10 cellular contexts compared by ENCODE assay signal in genomic region chr9:69745716-69746538, GRCh38. TPM values are rescaled to one million over a fixed set of nuclear protein-coding genes. Genes with fewer than 3 reads are reported as not detected.
DNase-seq lines count a peak whose midpoint lies in the region; ATAC-seq and TF ChIP-seq lines count a peak whose summit lies in the region.
"Had no signal": no experiment of that assay in that cellular context is flagged by ENCODE, and none has a peak within 500 bp of the region (broad histone marks: within the 10 kb centered on the region; RNA-seq: fewer than 3 reads in every experiment).

No MANE protein-coding gene starts in this region.

- H3K36me3 ChIP-seq in ectodermal cell (ENCODE audit: control insufficient read depth, insufficient read depth, low read length), result peaks cover 11% of the 10 kb centered on the region

- peak overlapping the region; percentile 4 for H3K27ac Mint-ChIP-seq in nephron progenitor cell
- H3K27ac Mint-ChIP-seq: CD8-positive, alpha-beta T cell had no signal

- H3K4me1 Mint-ChIP-seq in nephron progenitor cell, result no peaks in the 10 kb centered on the region

- no peak for ATAC-seq in GM18858 (IDR thresholded peaks at IDR 0.05; ENCODE audit: unreplicated experiment)
- ATAC-seq in GM18519 (IDR thresholded peaks at IDR 0.05; ENCODE audit: low FRiP score, unreplicated experiment), result no peak
- ATAC-seq in GM21360 (IDR thresholded peaks at IDR 0.05; ENCODE audit: unreplicated experiment), result no peak
- ATAC-seq: CD8-positive, alpha-beta T cell had no signal

- H3K36me3 Mint-ChIP-seq in nephron progenitor cell (ENCODE audit: low read depth), result peaks cover 30% of the 10 kb centered on the region

- H3K9me3 Mint-ChIP-seq in nephron progenitor cell, result no peaks in the 10 kb centered on the region
- H3K9me3 Mint-ChIP-seq: CD8-positive, alpha-beta T cell had no signal

- 73 to 76% methylated on average over 5 of the region's 5 CpGs for WGBS in ectodermal cell, 2 experiments

- H3K9me3 ChIP-seq in ectodermal cell (ENCODE audit: control insufficient read depth, low read length), result no peaks in the 10 kb centered on the region
- H3K9me3 ChIP-seq: heart left ventricle had no signal

- H3K4me3 ChIP-seq in LNCaP clone FGC (ENCODE audit: low read depth, low read length) (no peak overlapping the region), ectodermal cell (ENCODE audit: insufficient read depth, low read depth, low read length) (no peak overlapping the region)
- H3K4me3 ChIP-seq: heart left ventricle had no signal

- H3K27ac ChIP-seq in ectodermal cell (ENCODE audit: insufficient read depth, low read depth, low read length, poor library complexity, severe bottlenecking), result peak overlapping the region; percentile 4

- no peaks in the 10 kb centered on the region for H3K4me1 ChIP-seq in ectodermal cell (ENCODE audit: control insufficient read depth, insufficient read depth, low read length)

- no peaks in the 10 kb centered on the region for H3K27me3 ChIP-seq in ectodermal cell (ENCODE audit: control insufficient read depth, insufficient read depth, low read length, poor library complexity, severe bottlenecking)
- H3K27me3 ChIP-seq: heart left ventricle had no signal

- H3K4me3 Mint-ChIP-seq in nephron progenitor cell, result no peak overlapping the region
- H3K4me3 Mint-ChIP-seq: CD8-positive, alpha-beta T cell had no signal

- no peaks in the 10 kb centered on the region for H3K27me3 Mint-ChIP-seq in nephron progenitor cell (ENCODE audit: low read depth, poor library complexity)

- DNase-seq in NCI-H82 (lab: John Stamatoyannopoulos, UW) (peak; percentile 27), NCI-H82 treated with DMSO at 0.1 percent for 48 hours (lab: John Stamatoyannopoulos, UW; ENCODE audit: unreplicated experiment) (no peak), LNCaP clone FGC (ENCODE audit: low read depth) (no peak), nephron progenitor cell (no peak)
- DNase-seq: CD8-positive, alpha-beta T cell; heart left ventricle had no signal

- TF ChIP-seq CTCF in LNCaP clone FGC (IDR thresholded peaks at IDR 0.05; ENCODE audit: control insufficient read depth, extremely low read depth, insufficient read depth) (0 out of 2 replicates have a peak, but pooled peaks have one; percentile 25), nephron progenitor cell (IDR thresholded peaks at IDR 0.05) (no peak)

RNA-seq across cellular contexts. Expression of gene PTAR1, which starts 13.9 kb away (rescaled TPM):
- 32.5 TPM for polyA plus RNA-seq in ectodermal cell (2013, experiment 1 of 4)
- 31.1 TPM for polyA plus RNA-seq in ectodermal cell (2013, experiment 2 of 4)
- polyA plus RNA-seq in ectodermal cell (2013, experiment 3 of 4), result 32.9 TPM
- 38.3 TPM for polyA plus RNA-seq in ectodermal cell (2013, experiment 4 of 4)
